In genomic region chr10:131003455-131003854, GRCh38 we compare ENCODE assay signal across 22 cellular contexts.
DNase-seq lines count a peak whose midpoint lies in the region.
"Had no signal": no experiment of that assay in that cellular context is flagged by ENCODE, and none has a peak within 500 bp of the region (broad histone marks: within the 10 kb centered on the region; RNA-seq: fewer than 3 reads in every experiment).

No MANE protein-coding gene starts in this region.

- H3K36me3 ChIP-seq in iPS-20b (ENCODE audit: insufficient read depth, low read depth, low read length) = no peaks in the 10 kb centered on the region
- H3K36me3 ChIP-seq: SJCRH30 had no signal

- DNase-seq in COLO668 (lab: John Stamatoyannopoulos, UW; ENCODE audit: unreplicated experiment) (peak; percentile 7), DMS79 (lab: John Stamatoyannopoulos, UW) (peak; percentile 32), NCI-H774 (lab: John Stamatoyannopoulos, UW) (peak; percentile 20), hippocampal formation (lab: John Stamatoyannopoulos, UW) (no peak), immature natural killer cell (no peak), NCI-H510A treated with DMSO at 0.1 percent for 48 hours (lab: John Stamatoyannopoulos, UW) (no peak)
- DNase-seq: C1 segment of cervical spinal cord; CD8-positive, alpha-beta T cell; DMS 273 treated with DMSO at 0.1 percent for 48 hours; DND-41; H7; MV-4-11; NCI-H1105; NCI-H1436 treated with DMSO at 0.1 percent for 48 hours; NCI-H187 treated with DMSO at 0.1 percent for 48 hours; NCI-H2171 treated with DMSO at 0.1 percent for 48 hours; NCI-H446; NCI-H526 treated with DMSO at 0.1 percent for 48 hours; SJCRH30; T-cell had no signal

- no peaks in the 10 kb centered on the region for H3K27me3 ChIP-seq in iPS-20b (ENCODE audit: insufficient read depth, low read length)
- H3K27me3 ChIP-seq: SJCRH30 had no signal

- H3K4me3 Mint-ChIP-seq in immature natural killer cell = no peak overlapping the region
- H3K4me3 Mint-ChIP-seq: CD8-positive, alpha-beta T cell; T-cell had no signal

- no peak overlapping the region for H3K4me3 ChIP-seq in iPS-20b (ENCODE audit: low read length)
- H3K4me3 ChIP-seq: K562, SJCRH30 had no signal

- H3K9me3 ChIP-seq in iPS-20b (ENCODE audit: insufficient read depth, low read depth, low read length) = no peaks in the 10 kb centered on the region
- H3K9me3 ChIP-seq: SJCRH30 had no signal

- H3K36me3 Mint-ChIP-seq in immature natural killer cell = no peaks in the 10 kb centered on the region
- H3K36me3 Mint-ChIP-seq: CD8-positive, alpha-beta T cell; T-cell had no signal

- H3K9me3 Mint-ChIP-seq in immature natural killer cell = no peaks in the 10 kb centered on the region

- H3K27ac ChIP-seq in iPS-20b (ENCODE audit: low read length) = no peak overlapping the region
- H3K27ac ChIP-seq: SJCRH30 had no signal

- H3K4me1 Mint-ChIP-seq in immature natural killer cell = no peaks in the 10 kb centered on the region
- H3K4me1 Mint-ChIP-seq: T-cell had no signal

- peaks cover 0 to 3% (median 0%) of the 10 kb centered on the region in 3 donors for H3K27me3 Mint-ChIP-seq in immature natural killer cell (ENCODE audit: low read depth in 3 of 3)

- H3K9ac ChIP-seq in iPS-20b (ENCODE audit: low read depth, low read length) = peak overlapping the region; percentile 27; the same call in 1 of the 2 replicates

- peaks cover 20% of the 10 kb centered on the region; the same call in 1 of the 2 replicates for H3K4me1 ChIP-seq in iPS-20b (ENCODE audit: insufficient read depth, low read length)
- H3K4me1 ChIP-seq: SJCRH30 had no signal

- H3K27ac Mint-ChIP-seq in immature natural killer cell = no peak overlapping the region
- H3K27ac Mint-ChIP-seq: CD8-positive, alpha-beta T cell; T-cell had no signal

Comparison
In these comparisons a context has a peak if more than half of its experiments do, and no peak if none do; other contexts are left out.
1. DNase-seq: peak in COLO668 (single experiment), DMS79 (single experiment) and NCI-H774 (single experiment); none in hippocampal formation (0 of 2), immature natural killer cell (0 of 3) and NCI-H510A treated with DMSO at 0.1 percent for 48 hours (single experiment).